8 cellular contexts compared by ENCODE assay signal in genomic region chr17:81095608-81095888, GRCh38.
DNase-seq lines count a peak whose midpoint lies in the region; ATAC-seq and TF ChIP-seq lines count a peak whose summit lies in the region.

No MANE protein-coding gene starts in this region.

- TF ChIP-seq POLR2A in suprapubic skin (IDR thresholded peaks at IDR 0.05) = no peak

- DNase-seq in T-helper 1 cell (no peak), immature natural killer cell (peak in 1 of 3 donors; percentile 16), suprapubic skin (ENCODE audit: low spot score in 2 of 2) (no peak), SKM-1 (lab: John Stamatoyannopoulos, UW; ENCODE audit: unreplicated experiment) (no peak)
- DNase-seq in stimulated activated CD4-positive, alpha-beta T cell treated with anti-CD3 and anti-CD28 coated beads, Interleukin-4, amount 100 ng/mL, for 4 hours = no peak

- no peaks in the 10 kb centered on the region for H3K36me3 Mint-ChIP-seq in T-helper 1 cell treated with Interleukin-12 subunit alpha and Interleukin-12 subunit beta and Interleukin-4 antibody, amounts not matched to agents 30 μg/mL and 1 μg/mL, for 36 hours (ENCODE audit: low read depth)
- H3K36me3 Mint-ChIP-seq in activated naive CD8-positive, alpha-beta T cell = no peaks in the 10 kb centered on the region
- H3K36me3 Mint-ChIP-seq in immature natural killer cell = no peaks in the 10 kb centered on the region

- no peak for TF ChIP-seq CTCF in suprapubic skin (IDR thresholded peaks at IDR 0.05)

- no peaks in the 10 kb centered on the region for H3K27me3 Mint-ChIP-seq in T-helper 1 cell treated with Interleukin-12 subunit alpha and Interleukin-12 subunit beta and Interleukin-4 antibody, amounts not matched to agents 30 μg/mL and 1 μg/mL, for 36 hours (ENCODE audit: low read depth)
- no peaks in the 10 kb centered on the region for H3K27me3 Mint-ChIP-seq in activated naive CD8-positive, alpha-beta T cell
- H3K27me3 Mint-ChIP-seq in immature natural killer cell (ENCODE audit: low read depth in 3 of 3) = peaks cover 7 to 12% (median 7%) of the 10 kb centered on the region in 3 donors

- no peak overlapping the region for H3K4me3 Mint-ChIP-seq in T-helper 1 cell treated with Interleukin-12 subunit alpha and Interleukin-12 subunit beta and Interleukin-4 antibody, amounts not matched to agents 30 μg/mL and 1 μg/mL, for 36 hours
- peak overlapping the region; percentile 27 for H3K4me3 Mint-ChIP-seq in activated naive CD8-positive, alpha-beta T cell
- peak overlapping the region in 4 of 5 donors; percentile 46 to 76 (median 58) for H3K4me3 Mint-ChIP-seq in immature natural killer cell

- H3K36me3 ChIP-seq in suprapubic skin = peaks cover 11% of the 10 kb centered on the region

- peaks cover 84% of the 10 kb centered on the region for H3K4me1 ChIP-seq in suprapubic skin

- H3K27ac Mint-ChIP-seq in T-helper 1 cell treated with Interleukin-12 subunit alpha and Interleukin-12 subunit beta and Interleukin-4 antibody, amounts not matched to agents 30 μg/mL and 1 μg/mL, for 36 hours = peak overlapping the region; percentile 70
- no peak overlapping the region for H3K27ac Mint-ChIP-seq in activated naive CD8-positive, alpha-beta T cell
- H3K27ac Mint-ChIP-seq in immature natural killer cell = peak overlapping the region in 5 of 6 donors; percentile 30 to 93 (median 84)

- peaks cover 12% of the 10 kb centered on the region for H3K4me1 Mint-ChIP-seq in T-helper 1 cell treated with Interleukin-12 subunit alpha and Interleukin-12 subunit beta and Interleukin-4 antibody, amounts not matched to agents 30 μg/mL and 1 μg/mL, for 36 hours (ENCODE audit: low read depth)
- H3K4me1 Mint-ChIP-seq in activated naive CD8-positive, alpha-beta T cell (ENCODE audit: low read depth) = peaks cover 19% of the 10 kb centered on the region
- peaks cover 11 to 21% of the 10 kb centered on the region in 2 donors for H3K4me1 Mint-ChIP-seq in immature natural killer cell

- no peaks in the 10 kb centered on the region for H3K27me3 ChIP-seq in suprapubic skin

- TF ChIP-seq EP300 in suprapubic skin (IDR thresholded peaks at IDR 0.05) = no peak

- H3K9me3 Mint-ChIP-seq in T-helper 1 cell treated with Interleukin-12 subunit alpha and Interleukin-12 subunit beta and Interleukin-4 antibody, amounts not matched to agents 30 μg/mL and 1 μg/mL, for 36 hours = no peaks in the 10 kb centered on the region
- H3K9me3 Mint-ChIP-seq in activated naive CD8-positive, alpha-beta T cell (ENCODE audit: low read depth) = no peaks in the 10 kb centered on the region
- no peaks in the 10 kb centered on the region for H3K9me3 Mint-ChIP-seq in immature natural killer cell

- ATAC-seq in HG02870 (IDR thresholded peaks at IDR 0.05; ENCODE audit: unreplicated experiment) = no peak

- WGBS in suprapubic skin = 52% methylated on average over 8 of the region's 9 CpGs

- no peaks in the 10 kb centered on the region for H3K9me3 ChIP-seq in suprapubic skin

- peak overlapping the region; percentile 88 for H3K27ac ChIP-seq in suprapubic skin

- peak overlapping the region; percentile 12 for H3K4me3 ChIP-seq in suprapubic skin
